Comparison of ENCODE assay signal across 13 cellular contexts in genomic region chr2:61356958-61357350, GRCh38.
A peak's percentile ranks its signal among the peaks of the same experiment; 100 is the strongest.
DNase-seq lines count a peak whose midpoint lies in the region; ATAC-seq and TF ChIP-seq lines count a peak whose summit lies in the region.
"Had no signal": no experiment of that assay in that cellular context is flagged by ENCODE, and none has a peak within 500 bp of the region (broad histone marks: within the 10 kb centered on the region; RNA-seq: fewer than 3 reads in every experiment).

No MANE protein-coding gene starts in this region.

- H3K4me1 Mint-ChIP-seq in CD4-positive, alpha-beta T cell (ENCODE audit: low read depth) = peaks cover 57% of the 10 kb centered on the region
- peaks cover 28 to 39% of the 10 kb centered on the region in 2 donors for H3K4me1 Mint-ChIP-seq in natural killer cell treated with Interleukin-12 subunit alpha and Interleukin-12 subunit beta and Interleukin-15 and Interleukin-18, amount 100 ng/mL, for 72 hours (ENCODE audit: low read depth in 2 of 2)
- peaks cover 20 to 60% (median 51%) of the 10 kb centered on the region in 4 donors for H3K4me1 Mint-ChIP-seq in naive thymus-derived CD8-positive, alpha-beta T cell

- H3K4me1 ChIP-seq in MM.1S (ENCODE audit: low read length) = peaks cover 14% of the 10 kb centered on the region

- H3K79me2 ChIP-seq in MM.1S (ENCODE audit: low read length) = peaks cover 57% of the 10 kb centered on the region

- H3K9me3 Mint-ChIP-seq in CD4-positive, alpha-beta T cell = peaks cover 3% of the 10 kb centered on the region
- H3K9me3 Mint-ChIP-seq in natural killer cell treated with Interleukin-12 subunit alpha and Interleukin-12 subunit beta and Interleukin-15 and Interleukin-18, amount 100 ng/mL, for 72 hours = peaks cover 5% of the 10 kb centered on the region
- peaks cover 0 to 9% (median 7%) of the 10 kb centered on the region in 9 donors for H3K9me3 Mint-ChIP-seq in naive thymus-derived CD8-positive, alpha-beta T cell

- no peak for DNase-seq in CD4-positive, alpha-beta T cell
- DNase-seq in MM.1S = no peak
- DNase-seq in choroid plexus epithelial cell (ENCODE audit: low read depth) = peak; percentile 85
- DNase-seq in natural killer cell treated with Interleukin-12 subunit alpha and Interleukin-12 subunit beta and Interleukin-15 and Interleukin-18, amount 100 ng/mL, for 72 hours (ENCODE audit: low spot score) = no peak
- DNase-seq in naive thymus-derived CD8-positive, alpha-beta T cell = no peak
- no peak for DNase-seq in RKO (ENCODE audit: low spot score)
- DNase-seq in foreskin melanocyte = no peak
- no peak for DNase-seq in posterior vena cava (ENCODE audit: low spot score)
- DNase-seq: activated CD4-positive, alpha-beta T cell treated with anti-CD3 and anti-CD28 coated beads, Interleukin-2, amount 10 ng/mL, durations not matched to agents 24 days and 14 days; activated gamma-delta T cell treated with Interleukin-2 at 50 U/mL for 16 hours; effector CD8-positive, alpha-beta T cell; MG63 had no signal

- H3K4me3 ChIP-seq in MM.1S (ENCODE audit: low read length) (no peak overlapping the region), choroid plexus epithelial cell (ENCODE audit: low read depth, low read length) (no peak overlapping the region)
- H3K4me3 ChIP-seq: MG63, skin epidermis had no signal

- H3K36me3 Mint-ChIP-seq in CD4-positive, alpha-beta T cell (ENCODE audit: low read depth) = peaks cover 73% of the 10 kb centered on the region
- peaks cover 22% of the 10 kb centered on the region for H3K36me3 Mint-ChIP-seq in natural killer cell treated with Interleukin-12 subunit alpha and Interleukin-12 subunit beta and Interleukin-15 and Interleukin-18, amount 100 ng/mL, for 72 hours
- H3K36me3 Mint-ChIP-seq in naive thymus-derived CD8-positive, alpha-beta T cell = peaks cover 7 to 72% (median 43%) of the 10 kb centered on the region in 3 donors

- ATAC-seq in CD4-positive, alpha-beta T cell (ENCODE audit: poor library complexity) = no peak
- no peak for ATAC-seq in natural killer cell treated with Interleukin-12 subunit alpha and Interleukin-12 subunit beta and Interleukin-15 and Interleukin-18, amount 100 ng/mL, for 72 hours
- no peak for ATAC-seq in naive thymus-derived CD8-positive, alpha-beta T cell

- H3K27me3 ChIP-seq in CD4-positive, alpha-beta T cell (ENCODE audit: control insufficient read depth, insufficient read depth, low read length) = no peaks in the 10 kb centered on the region
- H3K27me3 ChIP-seq in MM.1S (replicated peaks; ENCODE audit: insufficient read depth, low read length) = no peaks in the 10 kb centered on the region
- H3K27me3 ChIP-seq: MG63 had no signal

- H3K9me3 ChIP-seq in CD4-positive, alpha-beta T cell (ENCODE audit: control insufficient read depth, low read length) = peaks cover 9% of the 10 kb centered on the region
- H3K9me3 ChIP-seq in MM.1S (replicated peaks; ENCODE audit: insufficient read depth, low read length) = no peaks in the 10 kb centered on the region

- POLR2A ChIA-PET in CD4-positive, alpha-beta T cell (lab: Charles Lee) = no interaction called here
- POLR2A ChIA-PET in naive thymus-derived CD8-positive, alpha-beta T cell (lab: Charles Lee) = no interaction called here

- H3K27me3 Mint-ChIP-seq in CD4-positive, alpha-beta T cell = no peaks in the 10 kb centered on the region
- no peaks in the 10 kb centered on the region for H3K27me3 Mint-ChIP-seq in natural killer cell treated with Interleukin-12 subunit alpha and Interleukin-12 subunit beta and Interleukin-15 and Interleukin-18, amount 100 ng/mL, for 72 hours
- no peaks in the 10 kb centered on the region for H3K27me3 Mint-ChIP-seq in naive thymus-derived CD8-positive, alpha-beta T cell
- H3K27me3 Mint-ChIP-seq: activated CD4-positive, alpha-beta T cell treated with anti-CD3 and anti-CD28 coated beads, Interleukin-2, amount 10 ng/mL, durations not matched to agents 24 days and 14 days had no signal

- H3K4me3 Mint-ChIP-seq in CD4-positive, alpha-beta T cell = no peak overlapping the region
- peak overlapping the region; percentile 46 for H3K4me3 Mint-ChIP-seq in natural killer cell treated with Interleukin-12 subunit alpha and Interleukin-12 subunit beta and Interleukin-15 and Interleukin-18, amount 100 ng/mL, for 72 hours
- peak overlapping the region in 2 of 10 donors; percentile 8 for H3K4me3 Mint-ChIP-seq in naive thymus-derived CD8-positive, alpha-beta T cell
- H3K4me3 Mint-ChIP-seq: activated CD4-positive, alpha-beta T cell treated with anti-CD3 and anti-CD28 coated beads, Interleukin-2, amount 10 ng/mL, durations not matched to agents 24 days and 14 days had no signal

- no peaks in the 10 kb centered on the region for H3K9me2 ChIP-seq in MM.1S (replicated peaks; ENCODE audit: insufficient read depth, low read length)

- H3K36me3 ChIP-seq in MM.1S (replicated peaks; ENCODE audit: insufficient read depth, low read length) = peaks cover 9% of the 10 kb centered on the region

- CTCF ChIA-PET in CD4-positive, alpha-beta T cell (lab: Charles Lee) = no interaction called here

- H3K9ac ChIP-seq in MM.1S (ENCODE audit: low read length) = no peak overlapping the region

- intact Hi-C loops in CD4-positive, alpha-beta T cell (cut with DNase I, micrococcal nuclease) = no loop called here
- intact Hi-C loops in posterior vena cava (cut with DNase I) = no loop called here

- 0 out of 2 replicates have a peak, but pooled peaks cover 4% of the 10 kb centered on the region for H3F3A ChIP-seq in MM.1S (ENCODE audit: insufficient read depth, low read length)

- H3K27ac Mint-ChIP-seq in CD4-positive, alpha-beta T cell = peak overlapping the region; percentile 31
- peak overlapping the region; percentile 32 to 76 for H3K27ac Mint-ChIP-seq in natural killer cell treated with Interleukin-12 subunit alpha and Interleukin-12 subunit beta and Interleukin-15 and Interleukin-18, amount 100 ng/mL, for 72 hours
- peak overlapping the region in 3 of 10 donors; percentile 5 to 44 (median 27) for H3K27ac Mint-ChIP-seq in naive thymus-derived CD8-positive, alpha-beta T cell

- H3K4me2 ChIP-seq in MM.1S (ENCODE audit: low read depth, low read length) = peak overlapping the region; percentile 40; the same call in 1 of the 2 replicates

- no peak overlapping the region for H3K27ac ChIP-seq in CD4-positive, alpha-beta T cell (ENCODE audit: low read depth, low read length)
- H3K27ac ChIP-seq in MM.1S (ENCODE audit: low read length) = 0 out of 2 replicates have a peak overlapping the region, but pooled peaks have one; percentile 2

- H4K20me1 ChIP-seq in MM.1S (ENCODE audit: insufficient read depth, low read length) = no peaks in the 10 kb centered on the region

- H2AFZ ChIP-seq in MM.1S (ENCODE audit: low read length) = no peak overlapping the region

- TF ChIP-seq CTCF in CD4-positive, alpha-beta T cell (IDR thresholded peaks at IDR 0.05) = no peak
- TF ChIP-seq CTCF in MM.1S (IDR thresholded peaks at IDR 0.05; ENCODE audit: low read length) (no peak), choroid plexus epithelial cell (conservative IDR thresholded peaks at IDR 0.05; ENCODE audit: low read depth, low read length) (no peak)
